In the genomic region with DNA sequence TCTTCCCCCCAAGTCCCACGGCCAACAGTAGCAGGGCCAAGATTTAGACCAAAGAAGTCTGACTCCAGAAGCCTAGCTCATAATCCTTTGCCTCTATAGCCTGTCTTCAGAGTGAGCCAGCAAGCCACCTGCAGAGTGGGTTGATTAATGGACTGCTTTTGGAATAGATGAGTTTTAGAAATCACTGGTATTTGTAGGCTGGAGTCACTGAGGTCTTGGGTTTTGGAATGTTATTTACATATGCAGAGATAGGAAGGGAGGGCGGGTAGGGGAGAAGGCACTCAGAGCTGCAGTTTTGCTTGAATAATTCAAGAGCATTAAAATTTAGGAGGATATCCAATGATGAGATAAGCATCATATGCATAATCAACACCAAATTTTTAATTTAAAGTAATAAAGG, we compare ENCODE assay signal across 13 cellular contexts.
"Had no signal": no experiment of that assay in that cellular context is flagged by ENCODE, and none has a peak within 500 bp of the region (broad histone marks: within the 10 kb centered on the region; RNA-seq: fewer than 3 reads in every experiment).

No MANE protein-coding gene starts in this region.

- H3K9me3 ChIP-seq: esophagus muscularis mucosa, gastrocnemius medialis, neutrophil had no signal

- H3K27me3 ChIP-seq: esophagus muscularis mucosa, gastrocnemius medialis, heart right ventricle, neutrophil had no signal

- H3K36me3 ChIP-seq: esophagus muscularis mucosa, neutrophil had no signal

- H3K4me1 ChIP-seq: esophagus muscularis mucosa, heart right ventricle had no signal

- DNase-seq: effector memory CD8-positive, alpha-beta T cell; gastrocnemius medialis; heart right ventricle; left colon; left ventricle myocardium superior; mesenchymal stem cell; naive B cell; stimulated activated CD4-positive, alpha-beta T cell treated with anti-CD3 and anti-CD28 coated beads, Interleukin-12 subunit alpha, Interleukin-12 subunit beta, amount 100 ng/mL, for 4 hours; stimulated activated naive CD4-positive, alpha-beta T cell had no signal

- H3K4me3 ChIP-seq: esophagus muscularis mucosa, gastrocnemius medialis, heart right ventricle, lung had no signal

- H3K27ac ChIP-seq: epithelial cell of prostate, esophagus muscularis mucosa, gastrocnemius medialis, heart right ventricle, neutrophil had no signal
